ENCODE assay signal across 1 cellular context in genomic region chr16:1474796-1475551, GRCh38.
TF ChIP-seq lines count a peak whose summit lies in the region.

Gene CLCN7, minus strand, starts transcription at chr16:1475028. Its CDS starts 54 bp downstream, at chr16:1474974.

TF ChIP-seq in GM12878, 131 proteins besides CTCF, POLR2A, EP300 and RAD21 (continued from another document and continues in another):
- no peak for TF ChIP-seq SKIL (IDR thresholded peaks at IDR 0.05; ENCODE audit: low read depth, poor library complexity, severe bottlenecking)
- no peak for TF ChIP-seq KDM1A (IDR thresholded peaks at IDR 0.05; ENCODE audit: borderline replicate concordance)
- TF ChIP-seq RELA (IDR thresholded peaks at IDR 0.05; ENCODE audit: borderline replicate concordance, partially characterized antibody): peak; percentile 98
- no peak for TF ChIP-seq ZNF274 (IDR thresholded peaks at IDR 0.05; ENCODE audit: insufficient read depth, insufficient read length)
- TF ChIP-seq ZZZ3 (IDR thresholded peaks at IDR 0.05; ENCODE audit: control insufficient read depth, insufficient read length, low read depth): no peak
- TF ChIP-seq STAT1 (conservative IDR thresholded peaks at IDR 0.05): 0 out of 2 replicates have a peak, but pooled peaks have one; percentile 56
- no peak for TF ChIP-seq E2F8 (IDR thresholded peaks at IDR 0.05; ENCODE audit: low read depth, partially characterized antibody)
- peak; percentile 98 for TF ChIP-seq NKRF (conservative IDR thresholded peaks at IDR 0.05)
- TF ChIP-seq NFIC (IDR thresholded peaks at IDR 0.05; ENCODE audit: low read depth, low read length): peak; percentile 83
- TF ChIP-seq BACH1 (IDR thresholded peaks at IDR 0.05; ENCODE audit: borderline replicate concordance): peak; percentile 86
- peak; percentile 50; the same call in 1 of the 2 replicates for TF ChIP-seq CREM (IDR thresholded peaks at IDR 0.05; ENCODE audit: low read depth)
- no peak for TF ChIP-seq NFXL1 (IDR thresholded peaks at IDR 0.05; ENCODE audit: borderline replicate concordance)
- no peak for TF ChIP-seq PBX3 (IDR thresholded peaks at IDR 0.05; ENCODE audit: insufficient replicate concordance, low read depth, low read length)
- peak; percentile 67; the same call in 1 of the 2 replicates for TF ChIP-seq IRF3 (IDR thresholded peaks at IDR 0.05)
- peak; percentile 48 for TF ChIP-seq SIX5 (IDR thresholded peaks at IDR 0.05; ENCODE audit: low read depth, low read length, severe bottlenecking)
- peak; percentile 100 for TF ChIP-seq ATF3 (IDR thresholded peaks at IDR 0.05; ENCODE audit: borderline replicate concordance, extremely low read depth, low read depth, low read length)
- no peak for TF ChIP-seq IRF5 (IDR thresholded peaks at IDR 0.05; ENCODE audit: borderline replicate concordance)
- TF ChIP-seq PML (IDR thresholded peaks at IDR 0.05; ENCODE audit: low read length): peak; percentile 84
- 0 out of 2 replicates have a peak, but pooled peaks have one; percentile 46 for TF ChIP-seq ZNF217 (IDR thresholded peaks at IDR 0.05)
- TF ChIP-seq CBX3 (IDR thresholded peaks at IDR 0.05; ENCODE audit: borderline replicate concordance, low read depth): no peak
- TF ChIP-seq FOXK2 (IDR thresholded peaks at IDR 0.05): peak; percentile 58; the same call in 1 of the 2 replicates
- TF ChIP-seq MEF2B (IDR thresholded peaks at IDR 0.05; ENCODE audit: partially characterized antibody, poor library complexity, severe bottlenecking): peak; percentile 90
- TF ChIP-seq DPF2 (IDR thresholded peaks at IDR 0.05): peak; percentile 86
- TF ChIP-seq PRDM15 (CRISPR knock-in tag; IDR thresholded peaks at IDR 0.05): no peak
- TF ChIP-seq HCFC1 (IDR thresholded peaks at IDR 0.05; ENCODE audit: low read length): peak; percentile 69
- TF ChIP-seq BCLAF1 (IDR thresholded peaks at IDR 0.05): 0 out of 2 replicates have a peak, but pooled peaks have one; percentile 9
- TF ChIP-seq ZNF687 (IDR thresholded peaks at IDR 0.05): peak; percentile 80
- TF ChIP-seq BHLHE40 (IDR thresholded peaks at IDR 0.05; ENCODE audit: borderline replicate concordance in 1 of 2, low read depth in 2 of 2, low read length in 1 of 2): peak; percentile 80 to 95
- TF ChIP-seq USF2 (IDR thresholded peaks at IDR 0.05; ENCODE audit: borderline replicate concordance, low read depth, low read length): peak; percentile 99
